17 cellular contexts compared by ENCODE assay signal in the genomic region with DNA sequence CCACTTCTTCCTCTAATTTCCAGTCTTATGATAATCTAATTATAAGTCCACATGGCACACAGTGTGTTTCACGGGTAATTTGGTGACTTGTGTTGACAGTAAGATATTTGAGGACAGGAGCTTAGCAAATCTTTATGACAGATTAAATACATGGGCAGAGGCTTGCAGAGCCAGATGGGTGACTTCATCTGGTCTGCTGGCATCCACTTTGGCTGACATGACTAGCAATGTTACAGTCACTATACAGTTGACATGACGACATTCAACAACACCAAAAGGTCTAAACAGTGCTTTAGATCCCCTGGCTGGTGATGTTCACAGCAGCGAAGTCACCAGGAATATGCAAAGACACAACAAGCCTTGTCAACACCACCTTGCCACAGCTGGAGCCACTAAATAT.
DNase-seq lines count a peak whose midpoint lies in the region; ATAC-seq and TF ChIP-seq lines count a peak whose summit lies in the region.
"Had no signal": no experiment of that assay in that cellular context is flagged by ENCODE, and none has a peak within 500 bp of the region (broad histone marks: within the 10 kb centered on the region; RNA-seq: fewer than 3 reads in every experiment).

No MANE protein-coding gene starts in this region.

- H3K4me2 ChIP-seq in IMR-90 (ENCODE audit: low read depth, low read length) (no peak overlapping the region), parathyroid adenoma (ENCODE audit: low read length) (no peak overlapping the region)
- H3K4me2 ChIP-seq: BLaER1 treated with 17β-estradiol and CSF1 and Interleukin-3, amounts not matched to agents 10 nM and 100 nM had no signal

- dilution Hi-C loops in IMR-90 (cut with HindIII; ENCODE audit: low sequenced_read_pairs, unreplicated experiment), result no loop called here

- no peak overlapping the region for H2BK5ac ChIP-seq in IMR-90 (ENCODE audit: low read depth, low read length, poor library complexity, severe bottlenecking)

- H3K9me3 ChIP-seq in IMR-90 (ENCODE audit: control insufficient read depth, insufficient read depth, low read length), result no peaks in the 10 kb centered on the region
- H3K9me3 ChIP-seq in parathyroid adenoma (ENCODE audit: control insufficient read depth, low read length), result no peaks in the 10 kb centered on the region

- H3K4me3 ChIP-seq in IMR-90 (ENCODE audit: insufficient read depth, low read depth, low read length) (no peak overlapping the region), epithelial cell of esophagus (ENCODE audit: low read length) (no peak overlapping the region), parathyroid adenoma (ENCODE audit: low read depth, low read length) (no peak overlapping the region)
- H3K4me3 ChIP-seq: BLaER1 treated with 17β-estradiol and CSF1 and Interleukin-3, amounts not matched to agents 10 nM and 100 nM had no signal

- no peak overlapping the region for H3K23ac ChIP-seq in IMR-90 (ENCODE audit: low read depth, low read length)

- CTCF ChIA-PET in IMR-90 (lab: Yijun Ruan, JAX), result no interaction called here

- no peak overlapping the region for H3K18ac ChIP-seq in IMR-90 (ENCODE audit: low read depth, low read length)

- H3K9ac ChIP-seq in IMR-90 (ENCODE audit: low read depth, low read length), result no peak overlapping the region
- H3K9ac ChIP-seq in parathyroid adenoma, result no peak overlapping the region
- H3K9ac ChIP-seq: BLaER1 treated with 17β-estradiol and CSF1 and Interleukin-3, amounts not matched to agents 10 nM and 100 nM had no signal

- no peak overlapping the region for H2BK15ac ChIP-seq in IMR-90 (ENCODE audit: low read depth, low read length)

- H2AK9ac ChIP-seq in IMR-90 (replicated peaks; ENCODE audit: low read depth, low read length, poor library complexity), result no peak overlapping the region

- H4K91ac ChIP-seq in IMR-90 (ENCODE audit: insufficient read depth, low read depth, low read length), result no peak overlapping the region

- no peaks in the 10 kb centered on the region for H3K79me1 ChIP-seq in IMR-90 (ENCODE audit: low read depth in 1 of 2, low read length in 2 of 2)

- H4K20me1 ChIP-seq in IMR-90 (ENCODE audit: insufficient read depth, low read length), result no peaks in the 10 kb centered on the region
- H4K20me1 ChIP-seq: BLaER1 treated with 17β-estradiol and CSF1 and Interleukin-3, amounts not matched to agents 10 nM and 100 nM had no signal

- no peaks in the 10 kb centered on the region for H3K79me2 ChIP-seq in parathyroid adenoma

- TF ChIP-seq RAD21 in IMR-90 (IDR thresholded peaks at IDR 0.05; ENCODE audit: low read length), result no peak

- TF ChIP-seq CTCF in IMR-90 (conservative IDR thresholded peaks at IDR 0.05; ENCODE audit: low read depth, low read length), result no peak
- no peak for TF ChIP-seq CTCF in epithelial cell of esophagus (IDR thresholded peaks at IDR 0.05; ENCODE audit: insufficient read depth, low read depth, low read length, missing control alignments)
- no peak for TF ChIP-seq CTCF in parathyroid adenoma (IDR thresholded peaks at IDR 0.05)

- no peak overlapping the region for H2AFZ ChIP-seq in IMR-90 (replicated peaks; ENCODE audit: low read length, poor library complexity)
- H2AFZ ChIP-seq in parathyroid adenoma, result no peak overlapping the region

- H3K4me1 ChIP-seq in IMR-90 (ENCODE audit: control insufficient read depth, insufficient read depth, low read length) (peaks cover 23% of the 10 kb centered on the region), parathyroid adenoma (peaks cover 33% of the 10 kb centered on the region)

- no TSS peak for BruUV-seq in IMR-90 (replicated peaks; lab: Mats Ljungman, UMichigan)

- H2BK20ac ChIP-seq in IMR-90 (ENCODE audit: low read depth, low read length), result no peak overlapping the region

- peak; percentile 24 for DNase-seq in NCI-H82 (lab: John Stamatoyannopoulos, UW)
- DNase-seq in NCI-H82 treated with DMSO at 0.1 percent for 48 hours (lab: John Stamatoyannopoulos, UW; ENCODE audit: unreplicated experiment), result no peak
- no peak for DNase-seq in IMR-90
- DNase-seq in epithelial cell of esophagus (ENCODE audit: low read depth), result peak; percentile 16
- no peak for DNase-seq in SK-N-DZ (ENCODE audit: low spot score)
- DNase-seq in KBM-7, result no peak
- DNase-seq: ACHN; Calu3; CD4-positive, CD25-positive, alpha-beta regulatory T cell; DMS 273 treated with DMSO at 0.1 percent for 48 hours; DMS79 treated with DMSO at 0.1 percent for 48 hours; EL had no signal

- no peak overlapping the region for H2BK120ac ChIP-seq in IMR-90 (ENCODE audit: low read depth, low read length)

- H3K9me1 ChIP-seq in IMR-90 (ENCODE audit: insufficient read depth, low read length), result peaks cover 15% of the 10 kb centered on the region

- POLR2A ChIA-PET in IMR-90 (lab: Charles Lee; ENCODE audit: unreplicated experiment), result no interaction called here

- ATAC-seq in IMR-90 (ENCODE audit: low read depth) (no peak), GM18519 (IDR thresholded peaks at IDR 0.05; ENCODE audit: low FRiP score, unreplicated experiment) (no peak)
- ATAC-seq: HCT116 had no signal

- H4K8ac ChIP-seq in IMR-90 (ENCODE audit: low read depth in 2 of 2, low read length in 2 of 2), result no peak overlapping the region

- no peaks in the 10 kb centered on the region for H3K36me3 ChIP-seq in IMR-90 (ENCODE audit: control insufficient read depth, insufficient read depth, low read length)
- H3K36me3 ChIP-seq in parathyroid adenoma (ENCODE audit: control insufficient read depth, insufficient read depth, low read length), result no peaks in the 10 kb centered on the region
- H3K36me3 ChIP-seq: BLaER1 treated with 17β-estradiol and CSF1 and Interleukin-3, amounts not matched to agents 10 nM and 100 nM had no signal

- H2AK5ac ChIP-seq in IMR-90 (ENCODE audit: low read depth, low read length), result peak overlapping the region; percentile 27; the same call in 1 of the 2 replicates

- no peak overlapping the region for H3K4ac ChIP-seq in IMR-90 (ENCODE audit: low read depth, low read length)

- intact Hi-C loops in IMR-90 (cut with micrococcal nuclease), result no loop called here

- no peak overlapping the region for H3K56ac ChIP-seq in IMR-90 (ENCODE audit: extremely low read depth, insufficient read depth, low read length)

- no CpG with 5 or more reads among the region's 3 CpGs for WGBS in IMR-90 (ENCODE audit: extremely low coverage in 2 of 2, insufficient read length in 1 of 2), 2 experiments

- H3K27ac ChIP-seq in IMR-90 (ENCODE audit: insufficient read depth, low read length), result no peak overlapping the region
- peak overlapping the region; percentile 97 for H3K27ac ChIP-seq in parathyroid adenoma
- H3K27ac ChIP-seq: BLaER1 treated with 17β-estradiol and CSF1 and Interleukin-3, amounts not matched to agents 10 nM and 100 nM; HL-60 had no signal

- H3K27me3 ChIP-seq in IMR-90 (ENCODE audit: control insufficient read depth, insufficient read depth, low read length) (no peaks in the 10 kb centered on the region), parathyroid adenoma (ENCODE audit: control insufficient read depth, insufficient read depth, low read length) (no peaks in the 10 kb centered on the region)
- H3K27me3 ChIP-seq: BLaER1 treated with 17β-estradiol and CSF1 and Interleukin-3, amounts not matched to agents 10 nM and 100 nM had no signal

- no peak for TF ChIP-seq POLR2A in IMR-90 (IDR thresholded peaks at IDR 0.05; ENCODE audit: low read depth, low read length)

- no peak overlapping the region for H4K5ac ChIP-seq in IMR-90 (ENCODE audit: low read depth, low read length)

- in situ Hi-C loops in IMR-90 (cut with MboI; ENCODE audit: low sequenced_read_pairs) (no loop called here), KBM-7 (cut with MboI; ENCODE audit: low pct_unique_long_range_greater_than_20kb, low sequenced_read_pairs) (no loop called here)

- H3K14ac ChIP-seq in IMR-90 (replicated peaks; ENCODE audit: low read depth, low read length), result no peak overlapping the region

TF ChIP-seq in IMR-90, 13 proteins besides CTCF, POLR2A, EP300 and RAD21:
- TF ChIP-seq, protein P1, sequence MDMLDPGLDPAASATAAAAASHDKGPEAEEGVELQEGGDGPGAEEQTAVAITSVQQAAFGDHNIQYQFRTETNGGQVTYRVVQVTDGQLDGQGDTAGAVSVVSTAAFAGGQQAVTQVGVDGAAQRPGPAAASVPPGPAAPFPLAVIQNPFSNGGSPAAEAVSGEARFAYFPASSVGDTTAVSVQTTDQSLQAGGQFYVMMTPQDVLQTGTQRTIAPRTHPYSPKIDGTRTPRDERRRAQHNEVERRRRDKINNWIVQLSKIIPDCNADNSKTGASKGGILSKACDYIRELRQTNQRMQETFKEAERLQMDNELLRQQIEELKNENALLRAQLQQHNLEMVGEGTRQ (IDR thresholded peaks at IDR 0.05; ENCODE audit: low read depth, low read length), result no peak
- no peak for TF ChIP-seq RFX5 (IDR thresholded peaks at IDR 0.05; ENCODE audit: low read depth, low read length)
- TF ChIP-seq CHD1 (IDR thresholded peaks at IDR 0.05; ENCODE audit: low read depth, low read length), result no peak
- no peak for TF ChIP-seq MAFK (IDR thresholded peaks at IDR 0.05; ENCODE audit: low read depth, low read length)
- no peak for TF ChIP-seq MAZ (IDR thresholded peaks at IDR 0.05; ENCODE audit: borderline replicate concordance, low read depth, low read length)

Comparison
In these comparisons a context has a peak if more than half of its experiments do, and no peak if none do; other contexts are left out.
1. DNase-seq: peak in NCI-H82 (single experiment) and epithelial cell of esophagus (single experiment); none in NCI-H82 treated with DMSO at 0.1 percent for 48 hours (single experiment), IMR-90 (single experiment), SK-N-DZ (single experiment) and KBM-7 (single experiment).